Comparison of ENCODE assay signal across 31 cellular contexts in genomic region chr3:65875395-65876027, GRCh38.
DNase-seq lines count a peak whose midpoint lies in the region; TF ChIP-seq lines count a peak whose summit lies in the region.
"Had no signal": no experiment of that assay in that cellular context is flagged by ENCODE, and none has a peak within 500 bp of the region (broad histone marks: within the 10 kb centered on the region; RNA-seq: fewer than 3 reads in every experiment).

No MANE protein-coding gene starts in this region.

- no peaks in the 10 kb centered on the region for H3K9me3 ChIP-seq in esophagus muscularis mucosa
- H3K9me3 ChIP-seq: ascending aorta, colonic mucosa, esophagus squamous epithelium had no signal

- DNase-seq in NCI-H524 (lab: John Stamatoyannopoulos, UW), result peak; percentile 3 to 27
- no peak for DNase-seq in NCI-H524 treated with DMSO at 0.1 percent for 48 hours (lab: John Stamatoyannopoulos, UW)
- DNase-seq in SKM-1 (lab: John Stamatoyannopoulos, UW; ENCODE audit: unreplicated experiment), result peak; percentile 67
- DNase-seq in esophagus muscularis mucosa (ENCODE audit: extremely low spot score), result peak; percentile 29
- no peak for DNase-seq in type B pancreatic cell (ENCODE audit: extremely low spot score, unreplicated experiment)
- DNase-seq in NCI-H187 treated with DMSO at 0.1 percent for 48 hours (lab: John Stamatoyannopoulos, UW), result no peak
- no peak for DNase-seq in activated CD4-positive, alpha-beta T cell treated with anti-CD3 and anti-CD28 coated beads for 48 hours
- no peak for DNase-seq in GM13977 (ENCODE audit: low spot score)
- DNase-seq: activated CD8-positive, alpha-beta T cell treated with anti-CD3 and anti-CD28 coated beads, Interleukin-2, amount 10 ng/mL, durations not matched to agents 7 days and 5 days; activated gamma-delta T cell; activated naive CD8-positive, alpha-beta T cell treated with anti-CD3 and anti-CD28 coated beads, Interleukin-2, amount 10 ng/mL, durations not matched to agents 7 days and 5 days; activated T-cell treated with anti-CD3 and anti-CD28 coated beads for 4 hours; CD4-positive, alpha-beta T cell; colonic mucosa; effector memory CD8-positive, alpha-beta T cell; esophagus squamous epithelium; H7; left cardiac atrium; NCI-H1105; NCI-H1930; NCI-H345; NK-92 treated with Interleukin-12 subunit alpha and Interleukin-12 subunit beta, amount 100 ng/mL, for 24 hours; Right ventricle myocardium superior; stimulated activated CD4-positive, alpha-beta T cell treated with anti-CD3 and anti-CD28 coated beads, Interleukin-4, amount 100 ng/mL, for 4 hours; T1000 had no signal

- peak overlapping the region; percentile 55 for H3K27ac Mint-ChIP-seq in type B pancreatic cell
- H3K27ac Mint-ChIP-seq: activated CD8-positive, alpha-beta T cell treated with anti-CD3 and anti-CD28 coated beads, Interleukin-2, amount 10 ng/mL, durations not matched to agents 7 days and 5 days; activated naive CD8-positive, alpha-beta T cell treated with anti-CD3 and anti-CD28 coated beads, Interleukin-2, amount 10 ng/mL, durations not matched to agents 7 days and 5 days; CD4-positive, alpha-beta T cell; effector memory CD8-positive, alpha-beta T cell; IgD-negative memory B cell; memory B cell; stimulated activated memory B cell treated with anti-CD40 and anti-IgM and Interleukin-4, amounts not matched to agents 10 μg/mL and 1 μg/mL and 100 μg/mL, for 72 hours had no signal

- H3K4me3 Mint-ChIP-seq in type B pancreatic cell, result no peak overlapping the region
- H3K4me3 Mint-ChIP-seq: activated CD8-positive, alpha-beta T cell treated with anti-CD3 and anti-CD28 coated beads, Interleukin-2, amount 10 ng/mL, durations not matched to agents 7 days and 5 days; activated naive CD8-positive, alpha-beta T cell treated with anti-CD3 and anti-CD28 coated beads, Interleukin-2, amount 10 ng/mL, durations not matched to agents 7 days and 5 days; CD4-positive, alpha-beta T cell; effector memory CD8-positive, alpha-beta T cell; IgD-negative memory B cell; memory B cell; stimulated activated memory B cell treated with anti-CD40 and anti-IgM and Interleukin-4, amounts not matched to agents 10 μg/mL and 1 μg/mL and 100 μg/mL, for 72 hours had no signal

- H3K27me3 Mint-ChIP-seq in type B pancreatic cell, result no peaks in the 10 kb centered on the region
- H3K27me3 Mint-ChIP-seq: activated naive CD8-positive, alpha-beta T cell treated with anti-CD3 and anti-CD28 coated beads, Interleukin-2, amount 10 ng/mL, durations not matched to agents 7 days and 5 days; CD4-positive, alpha-beta T cell; effector memory CD8-positive, alpha-beta T cell; IgD-negative memory B cell; memory B cell; stimulated activated memory B cell treated with anti-CD40 and anti-IgM and Interleukin-4, amounts not matched to agents 10 μg/mL and 1 μg/mL and 100 μg/mL, for 72 hours had no signal

- no peak overlapping the region for H3K4me3 ChIP-seq in esophagus muscularis mucosa
- H3K4me3 ChIP-seq: ascending aorta, cardiac muscle cell, colonic mucosa, esophagus squamous epithelium had no signal

- no peaks in the 10 kb centered on the region for H3K27me3 ChIP-seq in esophagus muscularis mucosa
- H3K27me3 ChIP-seq: ascending aorta, cardiac muscle cell, colonic mucosa, esophagus squamous epithelium had no signal

- TF ChIP-seq CTCF in esophagus muscularis mucosa (IDR thresholded peaks at IDR 0.05) (no peak), type B pancreatic cell (conservative IDR thresholded peaks at IDR 0.05) (no peak), GM13977 (IDR thresholded peaks at IDR 0.05; ENCODE audit: extremely low read depth, insufficient read depth, missing control alignments) (no peak)

- no peak overlapping the region for H3K27ac ChIP-seq in esophagus muscularis mucosa (replicated peaks in 1 of 4)
- H3K27ac ChIP-seq: 22Rv1, ascending aorta, cardiac muscle cell, colonic mucosa, esophagus squamous epithelium had no signal

- H3K36me3 ChIP-seq in esophagus muscularis mucosa, result no peaks in the 10 kb centered on the region
- H3K36me3 ChIP-seq: ascending aorta, cardiac muscle cell, colonic mucosa, esophagus squamous epithelium had no signal

- no peaks in the 10 kb centered on the region for H3K9me3 Mint-ChIP-seq in type B pancreatic cell
- H3K9me3 Mint-ChIP-seq: effector memory CD8-positive, alpha-beta T cell; memory B cell had no signal

- peaks cover 13% of the 10 kb centered on the region for H3K4me1 Mint-ChIP-seq in type B pancreatic cell (ENCODE audit: unreplicated experiment)
- H3K4me1 Mint-ChIP-seq: activated naive CD8-positive, alpha-beta T cell treated with anti-CD3 and anti-CD28 coated beads, Interleukin-2, amount 10 ng/mL, durations not matched to agents 7 days and 5 days; IgD-negative memory B cell; memory B cell; stimulated activated memory B cell treated with anti-CD40 and anti-IgM and Interleukin-4, amounts not matched to agents 10 μg/mL and 1 μg/mL and 100 μg/mL, for 72 hours had no signal

- no peaks in the 10 kb centered on the region for H3K36me3 Mint-ChIP-seq in type B pancreatic cell
- H3K36me3 Mint-ChIP-seq: activated naive CD8-positive, alpha-beta T cell treated with anti-CD3 and anti-CD28 coated beads, Interleukin-2, amount 10 ng/mL, durations not matched to agents 7 days and 5 days; IgD-negative memory B cell; memory B cell; stimulated activated memory B cell treated with anti-CD40 and anti-IgM and Interleukin-4, amounts not matched to agents 10 μg/mL and 1 μg/mL and 100 μg/mL, for 72 hours had no signal

- no peak for TF ChIP-seq EP300 in esophagus muscularis mucosa (IDR thresholded peaks at IDR 0.05)

- no peak for TF ChIP-seq POLR2A in esophagus muscularis mucosa (IDR thresholded peaks at IDR 0.05; ENCODE audit: low read depth)

- intact Hi-C loops in esophagus muscularis mucosa (cut with DNase I), result no loop called here

- WGBS in esophagus muscularis mucosa, result 76% methylated on average over 6 of the region's 6 CpGs

- H3K4me1 ChIP-seq in esophagus muscularis mucosa, result peaks cover 6 to 15% (median 9%) of the 10 kb centered on the region in 4 donors
- H3K4me1 ChIP-seq: colonic mucosa had no signal

- in situ Hi-C loops in GM13977 (cut with MboI; ENCODE audit: low pct_unique_long_range_greater_than_20kb, low sequenced_read_pairs, unreplicated experiment), result no loop called here

Comparison
In these comparisons a context has a peak if more than half of its experiments do, and no peak if none do; other contexts are left out.
1. DNase-seq: peak in NCI-H524 (2 of 2), SKM-1 (single experiment) and esophagus muscularis mucosa (single experiment); none in NCI-H524 treated with DMSO at 0.1 percent for 48 hours (single experiment), type B pancreatic cell (single experiment), NCI-H187 treated with DMSO at 0.1 percent for 48 hours (single experiment), activated CD4-positive, alpha-beta T cell treated with anti-CD3 and anti-CD28 coated beads for 48 hours (single experiment) and GM13977 (single experiment).